9 cellular contexts compared by ENCODE assay signal in genomic region chr5:139660916-139661814, GRCh38. TPM values are rescaled to one million over a fixed set of nuclear protein-coding genes. Genes with fewer than 3 reads are reported as not detected.
DNase-seq lines count a peak whose midpoint lies in the region; ATAC-seq and TF ChIP-seq lines count a peak whose summit lies in the region.
"Had no signal": no experiment of that assay in that cellular context is flagged by ENCODE, and none has a peak within 500 bp of the region (broad histone marks: within the 10 kb centered on the region; RNA-seq: fewer than 3 reads in every experiment).

No MANE protein-coding gene starts in this region.

- H3K36me3 Mint-ChIP-seq in neural crest cell (ENCODE audit: low read depth) = no peaks in the 10 kb centered on the region

- DNase-seq in DND-41 (no peak), HFF-Myc (ENCODE audit: extremely low read depth, low read depth) (peak; percentile 77), SKM-1 (lab: John Stamatoyannopoulos, UW; ENCODE audit: unreplicated experiment) (peak; percentile 67), esophagus squamous epithelium (lab: John Stamatoyannopoulos, UW) (no peak), neural crest cell (ENCODE audit: low read depth, low spot score) (no peak), OCI-M2 (lab: John Stamatoyannopoulos, UW; ENCODE audit: unreplicated experiment) (no peak)

- no peak overlapping the region for H2AFZ ChIP-seq in DND-41 (ENCODE audit: low read depth, low read length)

- TF ChIP-seq CTCF in DND-41 (IDR thresholded peaks at IDR 0.05; ENCODE audit: borderline replicate concordance, extremely low read depth, low read length, poor library complexity, severe bottlenecking) (no peak), HFF-Myc (IDR thresholded peaks at IDR 0.05; ENCODE audit: low read depth, low read length, missing control alignments) (no peak), esophagus squamous epithelium (IDR thresholded peaks at IDR 0.05) (no peak), neural crest cell (conservative IDR thresholded peaks at IDR 0.05) (no peak)

- intact Hi-C loops in esophagus squamous epithelium (cut with DNase I) = no loop called here

- no peaks in the 10 kb centered on the region for H3K9me3 Mint-ChIP-seq in neural crest cell
- H3K9me3 Mint-ChIP-seq: T-helper 1 cell treated with Interleukin-12 subunit alpha and Interleukin-12 subunit beta and Interleukin-4 antibody, amounts not matched to agents 30 μg/mL and 1 μg/mL, for 36 hours had no signal

- H3K27me3 ChIP-seq in DND-41 (ENCODE audit: insufficient read depth, low read length, poor library complexity) (no peaks in the 10 kb centered on the region), esophagus squamous epithelium (no peaks in the 10 kb centered on the region)

- H3K27ac Mint-ChIP-seq in neural crest cell (ENCODE audit: unreplicated experiment) = no peak overlapping the region
- H3K27ac Mint-ChIP-seq: T-helper 1 cell treated with Interleukin-12 subunit alpha and Interleukin-12 subunit beta and Interleukin-4 antibody, amounts not matched to agents 30 μg/mL and 1 μg/mL, for 36 hours had no signal

- peaks cover 98% of the 10 kb centered on the region for H3K79me2 ChIP-seq in DND-41 (ENCODE audit: insufficient read depth, low read length)

- H3K4me1 ChIP-seq in DND-41 (ENCODE audit: insufficient read depth, low read length) (peaks cover 15% of the 10 kb centered on the region), esophagus squamous epithelium (peaks cover 54 to 99% (median 61%) of the 10 kb centered on the region in 3 donors)

- H3K27ac ChIP-seq in DND-41 (ENCODE audit: low read length) (peak overlapping the region; percentile 22; the same call in 1 of the 2 replicates), esophagus squamous epithelium (peak overlapping the region; percentile 85 to 95 (median 94))

- no peak; the same call in 2 of the 3 replicates for ATAC-seq in DND-41 (ENCODE audit: insufficient read depth, low read depth)
- no peak for ATAC-seq in HG03520 (IDR thresholded peaks at IDR 0.05; ENCODE audit: unreplicated experiment)
- ATAC-seq in GM18873 (IDR thresholded peaks at IDR 0.05; ENCODE audit: low FRiP score, unreplicated experiment) = no peak

- H3K4me1 Mint-ChIP-seq in neural crest cell = peaks cover 42% of the 10 kb centered on the region

- H3K9me3 ChIP-seq in DND-41 (ENCODE audit: insufficient read depth, low read length, severe bottlenecking) (no peaks in the 10 kb centered on the region), esophagus squamous epithelium (no peaks in the 10 kb centered on the region)

- H3K36me3 ChIP-seq in DND-41 (ENCODE audit: insufficient read depth, low read length) = peaks cover 8% of the 10 kb centered on the region
- H3K36me3 ChIP-seq in esophagus squamous epithelium = no peaks in the 10 kb centered on the region

- 30% methylated on average over 13 of the region's 41 CpGs; no CpG with 5 or more reads in 1 of the 2 donors for WGBS in esophagus squamous epithelium, 2 donors

- peak overlapping the region; percentile 31 for H3K4me3 Mint-ChIP-seq in neural crest cell
- H3K4me3 Mint-ChIP-seq: T-helper 1 cell treated with Interleukin-12 subunit alpha and Interleukin-12 subunit beta and Interleukin-4 antibody, amounts not matched to agents 30 μg/mL and 1 μg/mL, for 36 hours had no signal

- H3K4me3 ChIP-seq in DND-41 (ENCODE audit: low read depth in 1 of 2, low read length in 2 of 2) (no peak overlapping the region), HFF-Myc (replicated peaks; ENCODE audit: low read depth, low read length) (0 out of 2 replicates have a peak overlapping the region, but pooled peaks have one; percentile 17), esophagus squamous epithelium (peak overlapping the region; percentile 11 to 48 (median 39))

- H3K4me2 ChIP-seq in DND-41 (ENCODE audit: insufficient read depth, low read length) = no peak overlapping the region

- H3K9ac ChIP-seq in DND-41 (ENCODE audit: low read depth, low read length) = no peak overlapping the region

- TF ChIP-seq POLR2A in esophagus squamous epithelium (IDR thresholded peaks at IDR 0.05) = peak in 1 of 4 donors; percentile 28

- no peaks in the 10 kb centered on the region for H3K27me3 Mint-ChIP-seq in neural crest cell (ENCODE audit: low read depth)

- H4K20me1 ChIP-seq in DND-41 (ENCODE audit: insufficient read depth, low read length) = peaks cover 82% of the 10 kb centered on the region

RNA-seq across cellular contexts. Expression of gene CXXC5, which starts 13.0 kb away (rescaled TPM):
- total RNA-seq in esophagus squamous epithelium (10 to 100 TPM; 13.9 to 40.4 (median 22.9) TPM), neural crest cell (29.2 and 30.4 TPM in 2 replicates)

Comparison
In these comparisons a context has a peak if more than half of its experiments do, and no peak if none do; other contexts are left out.
1. DNase-seq: peak in HFF-Myc (single experiment) and SKM-1 (single experiment); none in DND-41 (single experiment), esophagus squamous epithelium (single experiment), neural crest cell (single experiment) and OCI-M2 (single experiment).
2. H3K4me3 ChIP-seq: peak in HFF-Myc (single experiment) and esophagus squamous epithelium (4 of 4); none in DND-41 (0 of 2).